Comparison of ENCODE assay signal across 1 cellular context in the genomic region with DNA sequence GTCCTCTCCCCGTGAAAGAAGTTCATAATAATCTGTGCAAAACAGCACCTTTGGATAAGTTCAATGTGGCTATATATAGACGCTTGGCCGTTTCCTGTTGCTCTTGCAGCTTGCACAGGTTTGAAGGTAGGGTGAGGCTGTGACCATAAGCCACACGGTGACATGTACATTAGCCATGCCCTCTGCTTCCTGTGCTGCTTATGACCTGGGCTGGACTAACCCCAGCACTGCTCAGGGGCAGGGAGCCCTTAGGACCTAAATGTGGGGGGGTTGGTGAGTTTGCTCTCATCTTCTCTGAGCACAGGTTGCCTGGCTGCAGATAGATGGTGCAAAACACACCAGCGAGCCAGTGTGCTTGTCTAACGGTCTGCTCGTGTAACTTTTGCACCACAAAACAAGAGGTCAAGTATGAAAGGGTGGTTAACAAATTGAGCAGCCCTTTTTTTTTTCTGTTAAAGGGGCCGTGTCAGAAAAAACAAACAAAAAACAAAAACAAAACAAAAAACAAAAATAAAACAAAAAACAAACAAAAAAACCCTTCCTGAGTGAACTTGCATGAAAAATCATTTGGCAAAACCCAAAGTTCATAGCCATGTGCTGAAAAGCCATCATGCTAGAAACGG.
TF ChIP-seq lines count a peak whose summit lies in the region.

No MANE protein-coding gene starts in this region.

TF ChIP-seq in HepG2, 621 proteins besides CTCF, POLR2A, EP300 and RAD21 (continued from another document):
- TF ChIP-seq TCF7 (IDR thresholded peaks at IDR 0.05; ENCODE audit: low read depth) (no peak), REPIN1 (CRISPR knock-in tag; IDR thresholded peaks at IDR 0.05; ENCODE audit: borderline replicate concordance, low read depth) (no peak), MTA1 (CRISPR knock-in tag; IDR thresholded peaks at IDR 0.05; ENCODE audit: borderline replicate concordance) (no peak)
- TF ChIP-seq, protein P1, sequence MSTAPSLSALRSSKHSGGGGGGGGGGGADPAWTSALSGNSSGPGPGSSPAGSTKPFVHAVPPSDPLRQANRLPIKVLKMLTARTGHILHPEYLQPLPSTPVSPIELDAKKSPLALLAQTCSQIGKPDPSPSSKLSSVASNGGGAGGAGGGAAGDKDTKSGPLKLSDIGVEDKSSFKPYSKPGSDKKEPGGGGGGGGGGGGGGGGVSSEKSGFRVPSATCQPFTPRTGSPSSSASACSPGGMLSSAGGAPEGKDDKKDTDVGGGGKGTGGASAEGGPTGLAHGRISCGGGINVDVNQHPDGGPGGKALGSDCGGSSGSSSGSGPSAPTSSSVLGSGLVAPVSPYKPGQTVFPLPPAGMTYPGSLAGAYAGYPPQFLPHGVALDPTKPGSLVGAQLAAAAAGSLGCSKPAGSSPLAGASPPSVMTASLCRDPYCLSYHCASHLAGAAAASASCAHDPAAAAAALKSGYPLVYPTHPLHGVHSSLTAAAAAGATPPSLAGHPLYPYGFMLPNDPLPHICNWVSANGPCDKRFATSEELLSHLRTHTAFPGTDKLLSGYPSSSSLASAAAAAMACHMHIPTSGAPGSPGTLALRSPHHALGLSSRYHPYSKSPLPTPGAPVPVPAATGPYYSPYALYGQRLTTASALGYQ (CRISPR knock-in tag; IDR thresholded peaks at IDR 0.05): no peak
